ENCODE assay signal across 14 cellular contexts in genomic region chr20:57656821-57657536, GRCh38. TPM values are rescaled to one million over a fixed set of nuclear protein-coding genes. Genes with fewer than 3 reads are reported as not detected.
A peak's percentile ranks its signal among the peaks of the same experiment; 100 is the strongest.
DNase-seq lines count a peak whose midpoint lies in the region; ATAC-seq and TF ChIP-seq lines count a peak whose summit lies in the region.
"Had no signal": no experiment of that assay in that cellular context is flagged by ENCODE, and none has a peak within 500 bp of the region (broad histone marks: within the 10 kb centered on the region; RNA-seq: fewer than 3 reads in every experiment).

No MANE protein-coding gene starts in this region.

- H2BK5ac ChIP-seq in trophoblast cell (ENCODE audit: low read depth, low read length, poor library complexity): no peak overlapping the region

- H3K4me3 Mint-ChIP-seq in CD8-positive, alpha-beta T cell: no peak overlapping the region
- H3K4me3 Mint-ChIP-seq in stimulated activated memory B cell treated with anti-CD40 and anti-IgM and Interleukin-4, amounts not matched to agents 10 μg/mL and 1 μg/mL and 100 μg/mL, for 72 hours: no peak overlapping the region
- H3K4me3 Mint-ChIP-seq: nephron progenitor cell; stimulated activated naive CD8-positive, alpha-beta T cell treated with anti-CD3 and anti-CD28 coated beads, Interleukin-15, Interleukin-2, amounts not matched to agents 100 ng/mL and 50 ng/mL, for 24 hours had no signal

- peak overlapping the region; percentile 93 for H3K27ac Mint-ChIP-seq in CD8-positive, alpha-beta T cell
- no peak overlapping the region for H3K27ac Mint-ChIP-seq in stimulated activated memory B cell treated with anti-CD40 and anti-IgM and Interleukin-4, amounts not matched to agents 10 μg/mL and 1 μg/mL and 100 μg/mL, for 72 hours
- H3K27ac Mint-ChIP-seq: nephron progenitor cell had no signal

- no peak overlapping the region for H2BK12ac ChIP-seq in trophoblast cell (ENCODE audit: low read length)

- CTCF ChIA-PET in CD8-positive, alpha-beta T cell (lab: Charles Lee): interaction anchor here (0.6 to 7.5 kb wide), 4 partner anchors 37 to 407 kb away, joined by 3 to 103 read pairs (median 30); partner anchors contain the start of gene ZBP1
- CTCF ChIA-PET in RWPE1 (lab: Yijun Ruan, JAX): interaction anchor here (0.6 to 1.6 kb wide), 6 partner anchors 9 to 523 kb away, joined by 3 to 4 read pairs (median 4); no protein-coding TSS in a partner anchor

- H4K8ac ChIP-seq in trophoblast cell (ENCODE audit: low read depth, low read length): no peak overlapping the region

- no peak for TF ChIP-seq CTCF in CD8-positive, alpha-beta T cell (IDR thresholded peaks at IDR 0.05)
- no peak for TF ChIP-seq CTCF in RWPE1 (conservative IDR thresholded peaks at IDR 0.05; ENCODE audit: low read depth)

- H3K4me2 ChIP-seq in trophoblast cell (ENCODE audit: low read length): no peak overlapping the region

- ATAC-seq in CD8-positive, alpha-beta T cell: no peak
- ATAC-seq in stimulated activated memory B cell treated with anti-CD40 and anti-IgM and Interleukin-4, amounts not matched to agents 10 μg/mL and 1 μg/mL and 100 μg/mL, for 72 hours: no peak
- no peak for ATAC-seq in HG03439 (IDR thresholded peaks at IDR 0.05; ENCODE audit: unreplicated experiment)

- H3K27me3 ChIP-seq in CD8-positive, alpha-beta T cell (ENCODE audit: insufficient read depth, low read length): no peaks in the 10 kb centered on the region
- H3K27me3 ChIP-seq in trophoblast cell (ENCODE audit: insufficient read depth, low read length): no peaks in the 10 kb centered on the region
- H3K27me3 ChIP-seq: SJCRH30 had no signal

- no peaks in the 10 kb centered on the region for H3K36me3 ChIP-seq in CD8-positive, alpha-beta T cell (ENCODE audit: insufficient read depth, low read length)
- peaks cover 61 to 62% of the 10 kb centered on the region in 2 experiments for H3K36me3 ChIP-seq in trophoblast cell (ENCODE audit: control insufficient read depth in 1 of 2, insufficient read depth in 2 of 2, low read length in 2 of 2)

- no peak overlapping the region for H3K27ac ChIP-seq in CD8-positive, alpha-beta T cell (ENCODE audit: low read depth, low read length)
- H3K27ac ChIP-seq in RWPE1: peak overlapping the region; percentile 83
- no peak overlapping the region for H3K27ac ChIP-seq in trophoblast cell (ENCODE audit: low read depth, low read length)
- H3K27ac ChIP-seq: HL-60, SJCRH30 had no signal

- peaks cover 2% of the 10 kb centered on the region for H3K79me2 ChIP-seq in trophoblast cell (ENCODE audit: control insufficient read depth, insufficient read depth, low read length, poor library complexity)

- no peaks in the 10 kb centered on the region for H3K79me1 ChIP-seq in trophoblast cell (ENCODE audit: low read length)

- H3K4me1 ChIP-seq in CD8-positive, alpha-beta T cell (ENCODE audit: insufficient read depth, low read length): peaks cover 39% of the 10 kb centered on the region
- peaks cover 16 to 18% of the 10 kb centered on the region in 2 experiments for H3K4me1 ChIP-seq in trophoblast cell (ENCODE audit: control insufficient read depth in 1 of 2, insufficient read depth in 2 of 2, low read length in 2 of 2)
- H3K4me1 ChIP-seq: SJCRH30 had no signal

- peak in 3 of 7 experiments; percentile 4 to 44 (median 10) for DNase-seq in CD8-positive, alpha-beta T cell
- DNase-seq in RWPE1 (ENCODE audit: low spot score): no peak
- peak in 23 of 42 donors; percentile 0 to 41 (median 10) for DNase-seq in head of caudate nucleus
- no peak for DNase-seq in trophoblast cell
- no peak for DNase-seq in stimulated activated CD4-positive, alpha-beta T cell treated with anti-CD3 and anti-CD28 coated beads, Interleukin-1b, Interleukin-23, amount 100 ng/mL, for 48 hours
- no peak for DNase-seq in activated CD4-positive, alpha-beta T cell treated with anti-CD3 and anti-CD28 coated beads, Interleukin-2, amount 50 U/mL, for 4 hours
- DNase-seq: NCI-H524, nephron progenitor cell had no signal

- no peaks in the 10 kb centered on the region for H3K36me3 Mint-ChIP-seq in CD8-positive, alpha-beta T cell
- peaks cover 27% of the 10 kb centered on the region for H3K36me3 Mint-ChIP-seq in stimulated activated memory B cell treated with anti-CD40 and anti-IgM and Interleukin-4, amounts not matched to agents 10 μg/mL and 1 μg/mL and 100 μg/mL, for 72 hours
- H3K36me3 Mint-ChIP-seq: CD4-positive, alpha-beta memory T cell had no signal

- no peaks in the 10 kb centered on the region for H3K27me3 Mint-ChIP-seq in CD8-positive, alpha-beta T cell (ENCODE audit: low read depth)
- H3K27me3 Mint-ChIP-seq in stimulated activated memory B cell treated with anti-CD40 and anti-IgM and Interleukin-4, amounts not matched to agents 10 μg/mL and 1 μg/mL and 100 μg/mL, for 72 hours: no peaks in the 10 kb centered on the region
- H3K27me3 Mint-ChIP-seq: stimulated activated naive CD8-positive, alpha-beta T cell treated with anti-CD3 and anti-CD28 coated beads, Interleukin-15, Interleukin-2, amounts not matched to agents 100 ng/mL and 50 ng/mL, for 24 hours had no signal

- intact Hi-C loops in CD8-positive, alpha-beta T cell (cut with DNase I, micrococcal nuclease): loop anchor here in 1 of 2 experiments (1.0 kb wide), 1 partner anchor 38 kb away; no protein-coding TSS in a partner anchor
- intact Hi-C loops in head of caudate nucleus (cut with DNase I): loop anchor here (5.0 kb wide), 1 partner anchor 430 kb away; no protein-coding TSS in a partner anchor

- POLR2A ChIA-PET in CD8-positive, alpha-beta T cell (lab: Charles Lee): interaction anchor here (1.0 kb wide), 1 partner anchor 38 kb away, joined by 3 read pairs; no protein-coding TSS in a partner anchor
- POLR2A ChIA-PET in RWPE1 (lab: Yijun Ruan, JAX; ENCODE audit: low non-redundant PET): no interaction called here

- H3K9me3 ChIP-seq in CD8-positive, alpha-beta T cell (ENCODE audit: low read length): no peaks in the 10 kb centered on the region
- H3K9me3 ChIP-seq in trophoblast cell (ENCODE audit: insufficient read depth, low read depth, low read length): no peaks in the 10 kb centered on the region
- H3K9me3 ChIP-seq: SJCRH30 had no signal

- H3K9ac ChIP-seq in trophoblast cell (ENCODE audit: low read length): no peak overlapping the region

- no peak overlapping the region for H3K4me3 ChIP-seq in CD8-positive, alpha-beta T cell (ENCODE audit: low read depth, low read length)
- H3K4me3 ChIP-seq in trophoblast cell (ENCODE audit: low read depth, low read length): no peak overlapping the region
- H3K4me3 ChIP-seq: SJCRH30 had no signal

- H3K14ac ChIP-seq in trophoblast cell (ENCODE audit: low read length): no peak overlapping the region

- H3K18ac ChIP-seq in trophoblast cell (ENCODE audit: low read length): peak overlapping the region; percentile 3

- H3K4me1 Mint-ChIP-seq in CD8-positive, alpha-beta T cell (ENCODE audit: low read depth): peaks cover 41% of the 10 kb centered on the region
- peaks cover 45% of the 10 kb centered on the region for H3K4me1 Mint-ChIP-seq in stimulated activated memory B cell treated with anti-CD40 and anti-IgM and Interleukin-4, amounts not matched to agents 10 μg/mL and 1 μg/mL and 100 μg/mL, for 72 hours

- H3K4ac ChIP-seq in trophoblast cell (ENCODE audit: low read depth, low read length): no peak overlapping the region

- H3K23ac ChIP-seq in trophoblast cell (ENCODE audit: low read length): no peak overlapping the region

- H4K12ac ChIP-seq in trophoblast cell (ENCODE audit: low read depth, low read length): no peak overlapping the region

- H2AFZ ChIP-seq in trophoblast cell (ENCODE audit: insufficient read depth, low read length, poor library complexity): no peak overlapping the region

- H2AK5ac ChIP-seq in trophoblast cell (ENCODE audit: low read length): no peak overlapping the region

- H2BK120ac ChIP-seq in trophoblast cell (ENCODE audit: insufficient read depth, low read length, poor library complexity): no peak overlapping the region

- H4K91ac ChIP-seq in trophoblast cell (ENCODE audit: low read depth, low read length): no peak overlapping the region

- no CpG with 5 or more reads among the region's 20 CpGs for WGBS in trophoblast cell (ENCODE audit: extremely low coverage, insufficient coverage, insufficient read length)

- no peaks in the 10 kb centered on the region for H3K9me3 Mint-ChIP-seq in CD8-positive, alpha-beta T cell
- no peaks in the 10 kb centered on the region for H3K9me3 Mint-ChIP-seq in stimulated activated memory B cell treated with anti-CD40 and anti-IgM and Interleukin-4, amounts not matched to agents 10 μg/mL and 1 μg/mL and 100 μg/mL, for 72 hours
- H3K9me3 Mint-ChIP-seq: nephron progenitor cell had no signal

RNA-seq across cellular contexts. Expression of gene ZBP1, which starts 36.8 kb away (rescaled TPM):
- total RNA-seq in CD8-positive, alpha-beta T cell: 10 to 100 TPM; 21.1 to 28.3 TPM
- polyA plus RNA-seq in trophoblast cell (2013): not detected in 2 replicates

RNA-seq across cellular contexts. Expression of gene PMEPA1, which starts 52.8 kb away (rescaled TPM):
- total RNA-seq in CD8-positive, alpha-beta T cell: 10 to 100 TPM; 22.2 to 22.4 TPM
- 43.9 and 46.9 TPM in 2 replicates for polyA plus RNA-seq in trophoblast cell (2013)

Comparison
In these comparisons a context has a peak if more than half of its experiments do, and no peak if none do; other contexts are left out.
1. DNase-seq: peak in head of caudate nucleus (23 of 42); none in RWPE1 (single experiment), trophoblast cell (0 of 2), stimulated activated CD4-positive, alpha-beta T cell treated with anti-CD3 and anti-CD28 coated beads, Interleukin-1b, Interleukin-23, amount 100 ng/mL, for 48 hours (single experiment) and activated CD4-positive, alpha-beta T cell treated with anti-CD3 and anti-CD28 coated beads, Interleukin-2, amount 50 U/mL, for 4 hours (0 of 2).